In genomic region chr22:43520632-43521039, GRCh38 we compare ENCODE assay signal across 32 cellular contexts.
A peak's percentile ranks its signal among the peaks of the same experiment; 100 is the strongest.
DNase-seq lines count a peak whose midpoint lies in the region; ATAC-seq, FAIRE-seq and TF ChIP-seq lines count a peak whose summit lies in the region.
"Had no signal": no experiment of that assay in that cellular context is flagged by ENCODE, and none has a peak within 500 bp of the region (broad histone marks: within the 10 kb centered on the region; RNA-seq: fewer than 3 reads in every experiment).

No MANE protein-coding gene starts in this region.

- no peak overlapping the region for H3K9ac ChIP-seq in H1 (replicated peaks in 1 of 4; ENCODE audit: extremely low read depth in 1 of 4, low read depth in 3 of 4, low read length in 3 of 4)

- no peak overlapping the region for H2BK5ac ChIP-seq in H1 (ENCODE audit: low read depth, low read length)

- no peak overlapping the region for H2BK12ac ChIP-seq in H1 (ENCODE audit: low read depth, low read length)

- H3K4me3 ChIP-seq in GM12865 (ENCODE audit: low read depth, low read length): no peak overlapping the region
- H3K4me3 ChIP-seq in H1 (ENCODE audit: extremely low read depth in 1 of 4, insufficient read depth in 2 of 4, low read depth in 3 of 4, low read length in 4 of 4): no peak overlapping the region
- H3K4me3 ChIP-seq in ovary: no peak overlapping the region
- H3K4me3 ChIP-seq: esophagus muscularis mucosa, heart left ventricle, lower lobe of right lung, Peyer's patch, suprapubic skin, upper lobe of right lung had no signal

- no peak overlapping the region for H3K4me2 ChIP-seq in H1 (ENCODE audit: insufficient read depth in 1 of 2, low read depth in 2 of 2, low read length in 2 of 2)

- H3K14ac ChIP-seq in H1 (ENCODE audit: insufficient read length): no peak overlapping the region

- no peaks in the 10 kb centered on the region for H3K79me2 ChIP-seq in H1 (ENCODE audit: control insufficient read depth in 1 of 2, insufficient read depth in 2 of 2, low read length in 2 of 2)

- POLR2A ChIA-PET in H1 (lab: Charles Lee; ENCODE audit: partially characterized antibody): no interaction called here

- no peaks in the 10 kb centered on the region for H3K79me1 ChIP-seq in H1 (ENCODE audit: low read depth, low read length)

- H3K4me3 Mint-ChIP-seq in activated CD8-positive, alpha-beta memory T cell treated with anti-CD3 and anti-CD28 coated beads, Interleukin-2, amount 10 ng/mL, durations not matched to agents 7 days and 5 days: no peak overlapping the region
- H3K4me3 Mint-ChIP-seq: activated naive CD8-positive, alpha-beta T cell treated with anti-CD3 and anti-CD28 coated beads, Interleukin-2, amount 10 ng/mL, durations not matched to agents 7 days and 5 days; dendritic cell treated with granulocyte-macrophage colony-stimulating factor and Interleukin-4, amounts not matched to agents 40 ng/mL and 50 ng/mL, for 4 days; endodermal cell; nephron progenitor cell had no signal

- ATAC-seq in activated CD8-positive, alpha-beta memory T cell treated with anti-CD3 and anti-CD28 coated beads, Interleukin-2, amount 10 ng/mL, durations not matched to agents 7 days and 5 days: peak; percentile 30
- ATAC-seq in HG02870 (IDR thresholded peaks at IDR 0.05; ENCODE audit: unreplicated experiment) (peak; percentile 59), HG03469 (IDR thresholded peaks at IDR 0.05; ENCODE audit: unreplicated experiment) (no peak)
- ATAC-seq: foreskin keratinocyte, heart left ventricle, lower lobe of right lung, upper lobe of right lung had no signal

- TF ChIP-seq CTCF in GM12865 (IDR thresholded peaks at IDR 0.05; ENCODE audit: insufficient read depth, low read depth, low read length, missing control alignments) (no peak), H1 (IDR thresholded peaks at IDR 0.05; ENCODE audit: control extremely low read depth in 1 of 3, insufficient read depth in 1 of 3, low read depth in 1 of 3, low read length in 3 of 3) (no peak), ovary (IDR thresholded peaks at IDR 0.05) (no peak)

- no peak overlapping the region for H4K91ac ChIP-seq in H1 (replicated peaks; ENCODE audit: insufficient read length, low read length)

- H3K36me3 ChIP-seq in H1 (ENCODE audit: control insufficient read depth in 2 of 4, insufficient read depth in 4 of 4, low read length in 3 of 4): no peaks in the 10 kb centered on the region
- no peaks in the 10 kb centered on the region for H3K36me3 ChIP-seq in ovary
- H3K36me3 ChIP-seq: esophagus muscularis mucosa, heart left ventricle, lower lobe of right lung, Peyer's patch, suprapubic skin, upper lobe of right lung had no signal

- no peaks in the 10 kb centered on the region for H3K9me3 ChIP-seq in H1 (ENCODE audit: insufficient read depth in 2 of 2, low read depth in 1 of 2, low read length in 1 of 2)
- no peaks in the 10 kb centered on the region for H3K9me3 ChIP-seq in ovary
- H3K9me3 ChIP-seq: esophagus muscularis mucosa, heart left ventricle, lower lobe of right lung, Peyer's patch, suprapubic skin, upper lobe of right lung had no signal

- no peak overlapping the region for H2BK20ac ChIP-seq in H1 (ENCODE audit: low read length)

- peak overlapping the region; percentile 38 for H3K4ac ChIP-seq in H1 (replicated peaks; ENCODE audit: insufficient read length, low read depth, low read length)

- H3K27ac Mint-ChIP-seq in activated CD8-positive, alpha-beta memory T cell treated with anti-CD3 and anti-CD28 coated beads, Interleukin-2, amount 10 ng/mL, durations not matched to agents 7 days and 5 days: no peak overlapping the region
- H3K27ac Mint-ChIP-seq: activated naive CD8-positive, alpha-beta T cell treated with anti-CD3 and anti-CD28 coated beads, Interleukin-2, amount 10 ng/mL, durations not matched to agents 7 days and 5 days; dendritic cell treated with granulocyte-macrophage colony-stimulating factor and Interleukin-4, amounts not matched to agents 40 ng/mL and 50 ng/mL, for 4 days; endodermal cell; nephron progenitor cell had no signal

- H2BK15ac ChIP-seq in H1 (ENCODE audit: low read length): no peak overlapping the region

- no peak for FAIRE-seq in H1 (lab: Jason Lieb, UNC)
- FAIRE-seq: astrocyte, G401.6, H54, kidney, small intestine had no signal

- WGBS in H1 (ENCODE audit: extremely low coverage in 1 of 2, insufficient coverage in 1 of 2, insufficient read length in 1 of 2, insufficient replicate concordance in 2 of 2, low coverage in 1 of 2, low lambda C conversion rate in 2 of 2, missing lambda C conversion rate in 1 of 2), 2 experiments: 87% methylated on average over 2 of the region's 2 CpGs; no CpG with 5 or more reads in 1 of the 2 experiments
- WGBS in ovary, 3 donors: 52 to 61% (median 56%) methylated on average over 2 of the region's 2 CpGs

- H3K4me1 Mint-ChIP-seq in activated CD8-positive, alpha-beta memory T cell treated with anti-CD3 and anti-CD28 coated beads, Interleukin-2, amount 10 ng/mL, durations not matched to agents 7 days and 5 days: peaks cover 8% of the 10 kb centered on the region
- H3K4me1 Mint-ChIP-seq: activated naive CD8-positive, alpha-beta T cell treated with anti-CD3 and anti-CD28 coated beads, Interleukin-2, amount 10 ng/mL, durations not matched to agents 7 days and 5 days; endodermal cell had no signal

- no peak overlapping the region for H2AK5ac ChIP-seq in H1 (ENCODE audit: low read depth, low read length)

- no peak overlapping the region for H4K8ac ChIP-seq in H1 (ENCODE audit: extremely low read depth, insufficient read depth, low read length)

- no peak for DNase-seq in activated CD8-positive, alpha-beta memory T cell treated with anti-CD3 and anti-CD28 coated beads, Interleukin-2, amount 10 ng/mL, durations not matched to agents 7 days and 5 days
- DNase-seq in activated CD8-positive, alpha-beta memory T cell treated with anti-CD3 and anti-CD28 coated beads for 24 hours: no peak
- DNase-seq in GM12865 (ENCODE audit: low read depth): peak; percentile 64
- DNase-seq in H1 (ENCODE audit: low read depth in 1 of 2, low spot score in 2 of 2): no peak
- no peak for DNase-seq in NAMALWA (ENCODE audit: low spot score)
- DNase-seq in ovary: no peak
- DNase-seq: ACHN; activated CD4-positive, alpha-beta T cell treated with anti-CD3 and anti-CD28 coated beads, Interleukin-2, amount 50 U/mL, for 4 hours; activated naive CD8-positive, alpha-beta T cell treated with anti-CD3 and anti-CD28 coated beads, Interleukin-2, amount 10 ng/mL, durations not matched to agents 7 days and 5 days; caudate nucleus; endodermal cell; foreskin keratinocyte; heart left ventricle; NCI-H2029; nephron progenitor cell; Peyer's patch; SHP77 treated with DMSO at 0.1 percent for 48 hours; small intestine; stimulated activated CD4-positive, alpha-beta T cell treated with anti-CD3 and anti-CD28 coated beads, Interleukin-1b, Interleukin-23, amount 100 ng/mL, for 48 hours; T-helper 9 cell had no signal

- peaks cover 20% of the 10 kb centered on the region for H3K27me3 Mint-ChIP-seq in activated CD8-positive, alpha-beta memory T cell treated with anti-CD3 and anti-CD28 coated beads, Interleukin-2, amount 10 ng/mL, durations not matched to agents 7 days and 5 days

- H3K18ac ChIP-seq in H1 (ENCODE audit: extremely low read depth, low read length): no peak overlapping the region

- H2AFZ ChIP-seq in H1 (ENCODE audit: low read length): no peak overlapping the region

- H3K23me2 ChIP-seq in H1 (ENCODE audit: low read depth, low read length): no peaks in the 10 kb centered on the region; the same call in 1 of the 2 replicates

- H3K27me3 ChIP-seq in H1 (replicated peaks in 1 of 4; ENCODE audit: control insufficient read depth in 3 of 4, extremely low read depth in 1 of 4, insufficient read depth in 3 of 4, low read length in 3 of 4): no peaks in the 10 kb centered on the region
- no peaks in the 10 kb centered on the region for H3K27me3 ChIP-seq in ovary
- H3K27me3 ChIP-seq: foreskin keratinocyte, Peyer's patch, upper lobe of right lung had no signal

- no peaks in the 10 kb centered on the region; a peak in 1 of 7 replicates for H3K4me1 ChIP-seq in H1 (replicated peaks in 1 of 4; ENCODE audit: control insufficient read depth in 3 of 4, insufficient read depth in 4 of 4, low read length in 3 of 4)
- H3K4me1 ChIP-seq in ovary (ENCODE audit: insufficient read depth): no peaks in the 10 kb centered on the region
- H3K4me1 ChIP-seq: esophagus muscularis mucosa, foreskin keratinocyte, heart left ventricle, lower lobe of right lung, Peyer's patch, suprapubic skin, upper lobe of right lung had no signal

- H3K9me3 Mint-ChIP-seq in activated CD8-positive, alpha-beta memory T cell treated with anti-CD3 and anti-CD28 coated beads, Interleukin-2, amount 10 ng/mL, durations not matched to agents 7 days and 5 days (ENCODE audit: low read depth): no peaks in the 10 kb centered on the region
- H3K9me3 Mint-ChIP-seq: activated naive CD8-positive, alpha-beta T cell treated with anti-CD3 and anti-CD28 coated beads, Interleukin-2, amount 10 ng/mL, durations not matched to agents 7 days and 5 days; dendritic cell treated with granulocyte-macrophage colony-stimulating factor and Interleukin-4, amounts not matched to agents 40 ng/mL and 50 ng/mL, for 4 days; endodermal cell; nephron progenitor cell had no signal

- no peak overlapping the region for H3K56ac ChIP-seq in H1 (replicated peaks; ENCODE audit: insufficient read length, low read depth, low read length)

- no peak overlapping the region for H4K5ac ChIP-seq in H1 (ENCODE audit: insufficient read length, low read depth, low read length)

- intact Hi-C loops in ovary (cut with DNase I): no loop called here

- TF ChIP-seq POLR2A in H1 (IDR thresholded peaks at IDR 0.05; ENCODE audit: control extremely low read depth in 1 of 2, low read depth in 2 of 2, low read length in 2 of 2) (no peak), ovary (IDR thresholded peaks at IDR 0.05) (no peak)

- TF ChIP-seq RAD21 in H1 (IDR thresholded peaks at IDR 0.05 in 1 of 2, conservative IDR thresholded peaks at IDR 0.05 in 1 of 2; ENCODE audit: low read depth in 2 of 2, low read length in 2 of 2): no peak

- CTCF ChIA-PET in activated CD8-positive, alpha-beta memory T cell treated with anti-CD3 and anti-CD28 coated beads, Interleukin-2, amount 10 ng/mL, durations not matched to agents 7 days and 5 days (lab: Charles Lee): no interaction called here
- CTCF ChIA-PET in H1 (lab: Charles Lee; ENCODE audit: partially characterized antibody): no interaction called here

- H3K23ac ChIP-seq in H1 (ENCODE audit: insufficient read length): no peak overlapping the region

- TF ChIP-seq EP300 in H1 (IDR thresholded peaks at IDR 0.05; ENCODE audit: borderline replicate concordance in 1 of 2, low read depth in 2 of 2, low read length in 2 of 2): no peak
- no peak for TF ChIP-seq EP300 in ovary (IDR thresholded peaks at IDR 0.05)

- no peak overlapping the region for H2BK120ac ChIP-seq in H1 (replicated peaks; ENCODE audit: low read depth, low read length)

- no peaks in the 10 kb centered on the region for H4K20me1 ChIP-seq in H1 (replicated peaks in 1 of 2; ENCODE audit: control insufficient read depth in 1 of 2, insufficient read depth in 2 of 2, low read length in 2 of 2)

- H3K36me3 Mint-ChIP-seq in activated CD8-positive, alpha-beta memory T cell treated with anti-CD3 and anti-CD28 coated beads, Interleukin-2, amount 10 ng/mL, durations not matched to agents 7 days and 5 days: no peaks in the 10 kb centered on the region
- H3K36me3 Mint-ChIP-seq: activated naive CD8-positive, alpha-beta T cell treated with anti-CD3 and anti-CD28 coated beads, Interleukin-2, amount 10 ng/mL, durations not matched to agents 7 days and 5 days had no signal

- H3K27ac ChIP-seq in H1 (ENCODE audit: low read depth, low read length) (no peak overlapping the region), ovary (no peak overlapping the region)
- H3K27ac ChIP-seq: esophagus muscularis mucosa, foreskin keratinocyte, heart left ventricle, lower lobe of right lung, Peyer's patch, suprapubic skin, upper lobe of right lung, VCaP had no signal
